8 cellular contexts compared by ENCODE assay signal in genomic region chrX:153926594-153926862, GRCh38. TPM values are rescaled to one million over a fixed set of nuclear protein-coding genes. Genes with fewer than 3 reads are reported as not detected.
A peak's percentile ranks its signal among the peaks of the same experiment; 100 is the strongest.
DNase-seq lines count a peak whose midpoint lies in the region; ATAC-seq and TF ChIP-seq lines count a peak whose summit lies in the region.

No MANE protein-coding gene starts in this region.

- no peaks in the 10 kb centered on the region for H3K79me2 ChIP-seq in OCI-LY1 (ENCODE audit: insufficient read depth, low read length)

- peak overlapping the region; percentile 95 for H3K4me3 ChIP-seq in OCI-LY1 (ENCODE audit: low read depth, low read length, poor library complexity, severe bottlenecking)
- H3K4me3 ChIP-seq in gastroesophageal sphincter, result peak overlapping the region in 1 of 2 donors; percentile 62
- peak overlapping the region in 2 of 4 donors; percentile 15 to 65 for H3K4me3 ChIP-seq in gastrocnemius medialis

- H3K9me2 ChIP-seq in OCI-LY1 (ENCODE audit: low read depth, low read length), result no peaks in the 10 kb centered on the region

- H3K27ac ChIP-seq in OCI-LY1 (ENCODE audit: low read depth, low read length, poor library complexity, severe bottlenecking), result peak overlapping the region; percentile 100
- H3K27ac ChIP-seq in gastroesophageal sphincter, result peak overlapping the region; percentile 88 to 96 (median 91)
- H3K27ac ChIP-seq in gastrocnemius medialis, result peak overlapping the region; percentile 85 to 97 (median 90)

- TF ChIP-seq POLR2A in gastroesophageal sphincter (IDR thresholded peaks at IDR 0.05) (no peak), gastrocnemius medialis (IDR thresholded peaks at IDR 0.05) (no peak)

- ATAC-seq in GM18873 (IDR thresholded peaks at IDR 0.05; ENCODE audit: low FRiP score, unreplicated experiment) (peak; percentile 7), gastroesophageal sphincter (no peak), gastrocnemius medialis (no peak)

- DNase-seq in gastrocnemius medialis (no peak), SIG-M5 (lab: John Stamatoyannopoulos, UW) (no peak), DMS153 (lab: John Stamatoyannopoulos, UW) (no peak), NCI-H2107 (lab: John Stamatoyannopoulos, UW) (no peak), dedifferentiated amniotic fluid mesenchymal stem cell (ENCODE audit: extremely low spot score) (no peak)

- WGBS in gastroesophageal sphincter (ENCODE audit: low coverage in 1 of 2), 2 donors, result no CpG with 5 or more reads among the region's 4 CpGs

- TF ChIP-seq CTCF in OCI-LY1 (IDR thresholded peaks at IDR 0.05; ENCODE audit: low read length) (no peak), gastroesophageal sphincter (IDR thresholded peaks at IDR 0.05) (no peak), gastrocnemius medialis (IDR thresholded peaks at IDR 0.05 in 4 of 5, conservative IDR thresholded peaks at IDR 0.05 in 1 of 5) (no peak)

- no peaks in the 10 kb centered on the region for H3F3A ChIP-seq in OCI-LY1 (ENCODE audit: insufficient read depth, low read length)

- H3K36me3 ChIP-seq in OCI-LY1 (ENCODE audit: insufficient read depth, low read length), result peaks cover 23% of the 10 kb centered on the region; the same call in 1 of the 2 replicates
- peaks cover 0 to 21% of the 10 kb centered on the region in 2 donors for H3K36me3 ChIP-seq in gastroesophageal sphincter
- H3K36me3 ChIP-seq in gastrocnemius medialis, result peaks cover 0 to 13% of the 10 kb centered on the region in 2 donors

- peak overlapping the region; percentile 95 for H3K4me2 ChIP-seq in OCI-LY1 (ENCODE audit: low read length)

- H3K27me3 ChIP-seq in OCI-LY1 (ENCODE audit: insufficient read depth, low read length) (no peaks in the 10 kb centered on the region), gastroesophageal sphincter (no peaks in the 10 kb centered on the region), gastrocnemius medialis (no peaks in the 10 kb centered on the region)

- H3K4me1 ChIP-seq in OCI-LY1 (ENCODE audit: insufficient read depth, low read length, severe bottlenecking) (peaks cover 59% of the 10 kb centered on the region), gastroesophageal sphincter (peaks cover 0 to 72% (median 21%) of the 10 kb centered on the region in 3 donors), gastrocnemius medialis (peaks cover 10 to 21% of the 10 kb centered on the region in 2 donors)

- H3K9me3 ChIP-seq in OCI-LY1 (ENCODE audit: low read length) (no peaks in the 10 kb centered on the region), gastroesophageal sphincter (no peaks in the 10 kb centered on the region), gastrocnemius medialis (no peaks in the 10 kb centered on the region)

- in situ Hi-C loops in gastrocnemius medialis (cut with MboI; ENCODE audit: low sequenced_read_pairs in 4 of 4), result loop anchor here in 1 of 4 donors (25.0 kb wide), 1 partner anchor 139 kb away; the partner anchor contains the start of genes IDH3G, SRPK3 and SSR4

- intact Hi-C loops in gastrocnemius medialis (cut with DNase I; ENCODE audit: low total_unique reads), result loop anchor here (5.0 to 10.0 kb wide), 3 partner anchors 121 to 588 kb away; partner anchors contain the start of genes CCNQ and FAM3A

- H2AFZ ChIP-seq in OCI-LY1 (ENCODE audit: low read length), result no peak overlapping the region

- peak overlapping the region; percentile 97 for H3K9ac ChIP-seq in OCI-LY1 (ENCODE audit: low read length)

- TF ChIP-seq EP300 in gastroesophageal sphincter (IDR thresholded peaks at IDR 0.05), result no peak

- no peaks in the 10 kb centered on the region for H4K20me1 ChIP-seq in OCI-LY1 (ENCODE audit: insufficient read depth, low read length)

RNA-seq across cellular contexts. Expression of gene ARHGAP4, which starts 0.5 kb away (rescaled TPM):
- 10 to 100 TPM; 10.9 to 26.0 (median 18.1) TPM for total RNA-seq in gastroesophageal sphincter
- total RNA-seq in gastrocnemius medialis, result 10 to 100 TPM in 1 of 4 donors, 1 to 10 TPM in 3; 2.6 to 10.7 (median 4.4) TPM

RNA-seq across cellular contexts. Expression of gene NAA10, which starts 8.3 kb away (rescaled TPM):
- 100 to 1,000 TPM in 1 of 4 donors, 10 to 100 TPM in 3; 68.3 to 103 (median 89.2) TPM for total RNA-seq in gastroesophageal sphincter
- 100 to 1,000 TPM in 2 of 4 donors, 10 to 100 TPM in 2; 76.3 to 175 (median 111) TPM for total RNA-seq in gastrocnemius medialis

RNA-seq across cellular contexts. Expression of gene RENBP, which starts 17.9 kb away (rescaled TPM):
- 10 to 100 TPM in 3 of 4 donors, 1 to 10 TPM in 1; 8.1 to 15.0 (median 12.5) TPM for total RNA-seq in gastroesophageal sphincter
- total RNA-seq in gastrocnemius medialis, result 1 to 10 TPM; 1.8 to 2.6 (median 2.0) TPM

RNA-seq across cellular contexts. Expression of gene AVPR2, which starts 22.1 kb away (rescaled TPM):
- 1 to 10 TPM in 3 of 4 donors, under 1 TPM in 1; 0.81 to 7.9 (median 3.8) TPM for total RNA-seq in gastroesophageal sphincter
- 1 to 10 TPM; 1.5 to 3.8 (median 2.0) TPM for total RNA-seq in gastrocnemius medialis

RNA-seq across cellular contexts. Expression of gene L1CAM, which starts 40.6 kb away (rescaled TPM):
- 10 to 100 TPM; 16.2 to 53.3 (median 26.7) TPM for total RNA-seq in gastroesophageal sphincter
- total RNA-seq in gastrocnemius medialis, result under 1 TPM; 0.05 to 0.62 (median 0.48) TPM
